1 cellular context compared by ENCODE assay signal in genomic region chr4:6893449-6894085, GRCh38.
TF ChIP-seq lines count a peak whose summit lies in the region.

No MANE protein-coding gene starts in this region.

TF ChIP-seq in HepG2, 621 proteins besides CTCF, POLR2A, EP300 and RAD21 (continued from another document and continues in another):
- TF ChIP-seq REST (IDR thresholded peaks at IDR 0.05; ENCODE audit: borderline replicate concordance in 1 of 2, low read depth in 1 of 2, low read length in 2 of 2) (peak in 1 of 2 experiments; percentile 55; a peak in 1 of 4 replicates), ZNF788 (CRISPR knock-in tag; IDR thresholded peaks at IDR 0.05; ENCODE audit: borderline replicate concordance) (peak; percentile 85; the same call in 1 of the 2 replicates), SRY (CRISPR knock-in tag; IDR thresholded peaks at IDR 0.05) (peak; percentile 19; the same call in 1 of the 2 replicates), SOX13 (IDR thresholded peaks at IDR 0.05) (peak; percentile 77), SOX13 (CRISPR knock-in tag; conservative IDR thresholded peaks at IDR 0.05 in 1 of 2, IDR thresholded peaks at IDR 0.05 in 1 of 2) (peak in 1 of 2 experiments; percentile 91; a peak in 2 of 4 replicates), SMC3 (IDR thresholded peaks at IDR 0.05; ENCODE audit: low read length) (0 out of 2 replicates have a peak, but pooled peaks have one; percentile 9), ZNF563 (CRISPR knock-in tag; IDR thresholded peaks at IDR 0.05) (no peak; the same call in 1 of the 2 replicates), ZNF337 (CRISPR knock-in tag; IDR thresholded peaks at IDR 0.05; ENCODE audit: borderline replicate concordance, low read depth) (no peak; the same call in 1 of the 2 replicates), ZNF558 (CRISPR knock-in tag; IDR thresholded peaks at IDR 0.05; ENCODE audit: borderline replicate concordance) (0 out of 2 replicates have a peak, but pooled peaks have one; percentile 86), ISL2 (CRISPR knock-in tag; IDR thresholded peaks at IDR 0.05) (peak; percentile 84), GATAD1 (CRISPR knock-in tag; IDR thresholded peaks at IDR 0.05) (peak; percentile 77), CENPT (CRISPR knock-in tag; IDR thresholded peaks at IDR 0.05; ENCODE audit: low read depth) (no peak), ZNF432 (CRISPR knock-in tag; IDR thresholded peaks at IDR 0.05; ENCODE audit: borderline replicate concordance) (no peak), DRAP1 (CRISPR knock-in tag; IDR thresholded peaks at IDR 0.05) (peak; percentile 84), TOPORS (CRISPR knock-in tag; IDR thresholded peaks at IDR 0.05) (peak; percentile 62; the same call in 1 of the 2 replicates), ZBTB26 (CRISPR knock-in tag; IDR thresholded peaks at IDR 0.05; ENCODE audit: borderline replicate concordance) (peak; percentile 56; the same call in 1 of the 2 replicates), TFDP1 (CRISPR knock-in tag; IDR thresholded peaks at IDR 0.05; ENCODE audit: borderline replicate concordance) (peak; percentile 88; the same call in 1 of the 2 replicates), BCL3 (CRISPR knock-in tag; IDR thresholded peaks at IDR 0.05) (0 out of 2 replicates have a peak, but pooled peaks have one; percentile 21), GLMP (CRISPR knock-in tag; IDR thresholded peaks at IDR 0.05; ENCODE audit: borderline replicate concordance) (no peak), SIX1 (CRISPR knock-in tag; IDR thresholded peaks at IDR 0.05; ENCODE audit: borderline replicate concordance) (peak; percentile 96), SP140L (CRISPR knock-in tag; IDR thresholded peaks at IDR 0.05; ENCODE audit: borderline replicate concordance) (no peak), USF2 (IDR thresholded peaks at IDR 0.05; ENCODE audit: low read depth, low read length) (peak; percentile 72; the same call in 1 of the 2 replicates), USF2 (CRISPR knock-in tag; IDR thresholded peaks at IDR 0.05; ENCODE audit: borderline replicate concordance) (peak; percentile 45; the same call in 1 of the 2 replicates), RBM39 (IDR thresholded peaks at IDR 0.05; ENCODE audit: low read depth, low read length, poor library complexity, severe bottlenecking) (no peak), THAP11 (CRISPR knock-in tag; IDR thresholded peaks at IDR 0.05) (peak; percentile 77), TAF1 (CRISPR knock-in tag; IDR thresholded peaks at IDR 0.05) (peak; percentile 73; the same call in 1 of the 2 replicates), ZBTB4 (CRISPR knock-in tag; IDR thresholded peaks at IDR 0.05; ENCODE audit: borderline replicate concordance) (no peak), ZNF143 (CRISPR knock-in tag; IDR thresholded peaks at IDR 0.05) (no peak), TEF (CRISPR knock-in tag; IDR thresholded peaks at IDR 0.05) (no peak), HNF4G (IDR thresholded peaks at IDR 0.05; ENCODE audit: borderline replicate concordance, low read depth, low read length) (peak; percentile 99), HNF4G (CRISPR knock-in tag; IDR thresholded peaks at IDR 0.05; ENCODE audit: borderline replicate concordance, low read depth) (peak; percentile 97), ZNF674 (CRISPR knock-in tag; IDR thresholded peaks at IDR 0.05; ENCODE audit: low read depth) (no peak), ZNF30 (CRISPR knock-in tag; IDR thresholded peaks at IDR 0.05) (0 out of 2 replicates have a peak, but pooled peaks have one; percentile 40), AHDC1 (CRISPR knock-in tag; IDR thresholded peaks at IDR 0.05; ENCODE audit: borderline replicate concordance) (peak; percentile 94; the same call in 1 of the 2 replicates), SOX6 (IDR thresholded peaks at IDR 0.05) (no peak), SOX6 (CRISPR knock-in tag; IDR thresholded peaks at IDR 0.05) (peak; percentile 93), ARNT2 (CRISPR knock-in tag; IDR thresholded peaks at IDR 0.05; ENCODE audit: low read depth) (0 out of 2 replicates have a peak, but pooled peaks have one; percentile 55)
